In the genomic region with DNA sequence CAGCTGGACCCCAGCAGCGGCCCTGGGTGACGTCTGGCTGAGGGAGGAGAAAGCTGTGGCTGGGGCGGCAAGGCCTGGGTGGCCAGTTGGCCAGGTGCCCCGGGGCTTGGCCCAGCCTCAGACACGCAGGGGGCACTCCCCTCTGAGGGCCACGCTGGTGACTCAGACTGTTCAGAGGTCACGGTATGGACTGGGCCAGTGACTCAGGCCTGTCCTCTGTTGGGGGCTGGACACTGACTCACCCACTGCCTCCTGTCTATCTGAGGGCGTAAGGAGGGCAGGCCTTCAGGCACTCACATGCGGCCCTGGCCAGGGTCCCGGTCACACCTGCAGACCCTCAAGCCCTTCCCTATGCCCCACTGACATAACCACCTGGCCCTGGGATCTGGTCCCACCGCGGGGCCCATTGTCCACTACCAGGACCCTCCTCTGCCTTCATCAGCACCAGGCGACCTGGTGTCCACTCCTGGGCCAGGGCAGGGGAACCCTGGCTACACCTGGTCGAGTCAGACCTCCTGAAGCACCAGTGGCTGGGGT, we compare ENCODE assay signal across 10 cellular contexts. TPM values are rescaled to one million over a fixed set of nuclear protein-coding genes. Genes with fewer than 3 reads are reported as not detected.
A peak's percentile ranks its signal among the peaks of the same experiment; 100 is the strongest.
DNase-seq lines count a peak whose midpoint lies in the region; ATAC-seq, FAIRE-seq and TF ChIP-seq lines count a peak whose summit lies in the region.
"Had no signal": no experiment of that assay in that cellular context is flagged by ENCODE, and none has a peak within 500 bp of the region (broad histone marks: within the 10 kb centered on the region; RNA-seq: fewer than 3 reads in every experiment).

No MANE protein-coding gene starts in this region.

- H3K79me2 ChIP-seq in K562 (ENCODE audit: control insufficient read depth, insufficient read depth, low read length) (no peaks in the 10 kb centered on the region), HepG2 (ENCODE audit: insufficient read depth, low read length) (no peaks in the 10 kb centered on the region)

- H3K4me1 Mint-ChIP-seq in stimulated activated naive CD8-positive, alpha-beta T cell treated with anti-CD3 and anti-CD28 coated beads, Interleukin-15, amount 100 ng/mL, for 72 hours = peaks cover 18% of the 10 kb centered on the region

- H3K9me3 ChIP-seq in K562 (replicated peaks; ENCODE audit: control insufficient read depth, insufficient read depth, low read depth, low read length) (peaks cover 3% of the 10 kb centered on the region; the same call in 1 of the 2 replicates), HepG2 (ENCODE audit: low read length) (no peaks in the 10 kb centered on the region)

- no peaks in the 10 kb centered on the region for H3K9me3 Mint-ChIP-seq in stimulated activated naive CD8-positive, alpha-beta T cell treated with anti-CD3 and anti-CD28 coated beads, Interleukin-15, amount 100 ng/mL, for 72 hours
- H3K9me3 Mint-ChIP-seq: activated T-cell treated with anti-CD3 and anti-CD28 coated beads, Interleukin-2, amount 50 U/mL, for 72 hours had no signal

- no peak overlapping the region for H3K27ac Mint-ChIP-seq in stimulated activated naive CD8-positive, alpha-beta T cell treated with anti-CD3 and anti-CD28 coated beads, Interleukin-15, amount 100 ng/mL, for 72 hours
- H3K27ac Mint-ChIP-seq: activated T-cell treated with anti-CD3 and anti-CD28 coated beads, Interleukin-2, amount 50 U/mL, for 72 hours had no signal

- TF ChIP-seq EP300 in K562 (IDR thresholded peaks at IDR 0.05; ENCODE audit: low read length) = no peak
- no peak for TF ChIP-seq EP300 in HepG2 (IDR thresholded peaks at IDR 0.05; ENCODE audit: low read depth in 2 of 2, low read length in 2 of 2)
- no peak; the same call in 1 of the 2 replicates for TF ChIP-seq EP300 in HepG2 (CRISPR knock-in tag; IDR thresholded peaks at IDR 0.05; ENCODE audit: borderline replicate concordance)

- H3K4me3 ChIP-seq in K562 (no peak overlapping the region), HepG2 (replicated peaks in 1 of 3; ENCODE audit: insufficient read depth in 1 of 3, low read depth in 2 of 3, low read length in 3 of 3) (no peak overlapping the region; a peak in 1 of 6 replicates)

- H3K4me3 Mint-ChIP-seq in stimulated activated naive CD8-positive, alpha-beta T cell treated with anti-CD3 and anti-CD28 coated beads, Interleukin-15, amount 100 ng/mL, for 72 hours = no peak overlapping the region
- H3K4me3 Mint-ChIP-seq: activated T-cell treated with anti-CD3 and anti-CD28 coated beads, Interleukin-2, amount 50 U/mL, for 72 hours had no signal

- 15% methylated on average over 13 of the region's 14 CpGs for WGBS in K562 (ENCODE audit: insufficient coverage, low coverage, missing lambda C conversion rate)
- 63% methylated on average over 4 of the region's 14 CpGs for WGBS in HepG2 (ENCODE audit: low lambda C conversion rate)

- peaks cover 0 to 31% of the 10 kb centered on the region in 2 experiments; a peak in 3 of 5 replicates for H3K27me3 ChIP-seq in K562 (ENCODE audit: control insufficient read depth in 2 of 2, insufficient read depth in 2 of 2, low read length in 2 of 2)
- peaks cover 22 to 59% of the 10 kb centered on the region in 2 experiments; a peak in 4 of 5 replicates for H3K27me3 ChIP-seq in HepG2 (ENCODE audit: control insufficient read depth in 1 of 2, insufficient read depth in 2 of 2, low read length in 2 of 2)

- H3K4me2 ChIP-seq in K562 (ENCODE audit: insufficient read depth, low read length) = no peak overlapping the region
- H3K4me2 ChIP-seq in HepG2 (ENCODE audit: low read depth, low read length) = no peak overlapping the region

- intact Hi-C loops in K562 (cut with micrococcal nuclease) = no loop called here
- intact Hi-C loops in HepG2 (cut with micrococcal nuclease; ENCODE audit: unreplicated experiment) = no loop called here

- H3K9me1 ChIP-seq in K562 (ENCODE audit: control insufficient read depth, insufficient read depth, low read length) = no peaks in the 10 kb centered on the region

- H3K27me3 Mint-ChIP-seq in stimulated activated naive CD8-positive, alpha-beta T cell treated with anti-CD3 and anti-CD28 coated beads, Interleukin-15, amount 100 ng/mL, for 72 hours = peaks cover 17% of the 10 kb centered on the region

- H3K27ac ChIP-seq in K562 (ENCODE audit: extremely low read depth, low read depth, low read length) = no peak overlapping the region
- H3K27ac ChIP-seq in HepG2 (ENCODE audit: extremely low read length, insufficient read depth, low read length) = no peak overlapping the region

- peak overlapping the region in 1 of 2 experiments; percentile 45; a peak in 1 of 4 replicates for H3K9ac ChIP-seq in K562 (ENCODE audit: insufficient read depth in 1 of 2, low read depth in 2 of 2, low read length in 2 of 2)
- no peak overlapping the region for H3K9ac ChIP-seq in HepG2 (ENCODE audit: insufficient read depth, low read depth, low read length)

- in situ Hi-C loops in K562 (cut with MboI) (no loop called here), HepG2 (cut with HindIII; ENCODE audit: extremely low pct_ligation_motif_present, low pct_unique_long_range_greater_than_20kb) (no loop called here)

- DNase-seq in stimulated activated naive CD8-positive, alpha-beta T cell treated with anti-CD3 and anti-CD28 coated beads, Interleukin-15, amount 100 ng/mL, for 72 hours = no peak
- DNase-seq in stimulated activated naive CD8-positive, alpha-beta T cell treated with anti-CD3 and anti-CD28 coated beads, Interleukin-15, Interleukin-2, amounts not matched to agents 100 U/mL and 50 U/mL, for 24 hours = no peak
- DNase-seq in K562 (ENCODE audit: extremely low read depth in 1 of 4, low spot score in 3 of 4) = peak; percentile 45 to 55 (median 53)
- DNase-seq in HepG2 (ENCODE audit: low spot score) = peak; percentile 61
- DNase-seq in stimulated activated CD4-positive, alpha-beta T cell treated with anti-CD3 and anti-CD28 coated beads, Interleukin-4, amount 100 ng/mL, for 4 hours = no peak
- DNase-seq: activated T-cell treated with anti-CD3 and anti-CD28 coated beads, Interleukin-2, amount 50 U/mL, for 72 hours had no signal

- H3K36me3 ChIP-seq in K562 (ENCODE audit: control insufficient read depth, insufficient read depth, low read length) = no peaks in the 10 kb centered on the region
- no peaks in the 10 kb centered on the region for H3K36me3 ChIP-seq in HepG2 (replicated peaks in 1 of 2; ENCODE audit: control insufficient read depth in 1 of 2, insufficient read depth in 2 of 2, low read length in 2 of 2)

- POLR2A ChIA-PET in K562 (lab: Yijun Ruan, JAX) = no interaction called here
- POLR2A ChIA-PET in HepG2 (lab: Yijun Ruan, JAX) = no interaction called here

- TF ChIP-seq RAD21 in K562 (CRISPR knock-in tag; conservative IDR thresholded peaks at IDR 0.05 in 1 of 2, IDR thresholded peaks at IDR 0.05 in 1 of 2) (no peak), HepG2 (CRISPR knock-in tag; IDR thresholded peaks at IDR 0.05) (no peak)

- CTCF ChIA-PET in K562 (lab: Yijun Ruan, JAX; ENCODE audit: low intra/inter-chr PET ratio) = no interaction called here
- CTCF ChIA-PET in HepG2 (lab: Yijun Ruan, JAX; ENCODE audit: low intra/inter-chr PET ratio, low total read pairs) = no interaction called here

- TF ChIP-seq POLR2A in K562 (conservative IDR thresholded peaks at IDR 0.05) (no peak), HepG2 (IDR thresholded peaks at IDR 0.05; ENCODE audit: insufficient read depth in 1 of 2, low read depth in 2 of 2, low read length in 2 of 2) (no peak)

- peak; percentile 55 for FAIRE-seq in K562 (lab: Jason Lieb, UNC)
- no peak for FAIRE-seq in HepG2 (lab: Jason Lieb, UNC)

- ATAC-seq in stimulated activated naive CD8-positive, alpha-beta T cell treated with anti-CD3 and anti-CD28 coated beads, Interleukin-15, amount 100 ng/mL, for 72 hours = peak; percentile 19
- ATAC-seq in stimulated activated naive CD8-positive, alpha-beta T cell treated with anti-CD3 and anti-CD28 coated beads, Interleukin-15, Interleukin-2, amounts not matched to agents 100 U/mL and 50 U/mL, for 24 hours = no peak
- peak; percentile 86 for ATAC-seq in K562
- ATAC-seq in HepG2 = peak; percentile 84
- ATAC-seq in GM21381 (IDR thresholded peaks at IDR 0.05; ENCODE audit: unreplicated experiment) = no peak
- no peak for ATAC-seq in GM19328 (IDR thresholded peaks at IDR 0.05; ENCODE audit: unreplicated experiment)
- no peak for ATAC-seq in HG03521 (IDR thresholded peaks at IDR 0.05; ENCODE audit: unreplicated experiment)

- TF ChIP-seq CTCF in K562 (IDR thresholded peaks at IDR 0.05 in 2 of 3, conservative IDR thresholded peaks at IDR 0.05 in 1 of 3; ENCODE audit: insufficient read depth in 2 of 3, low read depth in 1 of 3, low read length in 3 of 3) (no peak), HepG2 (CRISPR knock-in tag; IDR thresholded peaks at IDR 0.05) (no peak)

- no peak overlapping the region for H2AFZ ChIP-seq in K562 (ENCODE audit: low read depth, low read length)
- H2AFZ ChIP-seq in HepG2 (ENCODE audit: low read length) = no peak overlapping the region

- BruUV-seq in K562 (replicated peaks; lab: Mats Ljungman, UMichigan) = no TSS peak
- BruUV-seq in HepG2 (replicated peaks; lab: Mats Ljungman, UMichigan) = no TSS peak

- H4K20me1 ChIP-seq in K562 (replicated peaks; ENCODE audit: control insufficient read depth, insufficient read depth, low read length) (0 out of 2 replicates have a peak, but pooled peaks cover 5% of the 10 kb centered on the region), HepG2 (ENCODE audit: insufficient read depth, low read length) (no peaks in the 10 kb centered on the region)

- H3K4me1 ChIP-seq in K562 (replicated peaks in 1 of 2; ENCODE audit: control insufficient read depth in 2 of 2, insufficient read depth in 2 of 2, low read length in 2 of 2) (peaks cover 0 to 28% of the 10 kb centered on the region in 2 experiments; a peak in 2 of 5 replicates), HepG2 (ENCODE audit: insufficient read depth, low read length) (peaks cover 29% of the 10 kb centered on the region)

RNA-seq across cellular contexts. Expression of a gene that starts 3.7 kb away (rescaled TPM):
- not detected in 2 replicates for total RNA-seq in K562 (2011; cell fraction: chromatin; rRNA removed; ENCODE audit: low replicate concordance)
- not detected in 2 replicates for total RNA-seq in K562 (2011; cell fraction: nucleolus; rRNA removed)
- total RNA-seq in K562 (2011; cell fraction: nucleoplasm; rRNA removed) = not detected in 2 replicates
- total RNA-seq in K562 (2014; rRNA removed) (not detected in 2 replicates), K562 (2014; rRNA removed; fragmentation: Illumina TruSeq; extraction: Trizol) (not detected in 2 replicates), K562 (2015; rRNA removed; fragmentation: Illumina TruSeq; extraction: Trizol) (not detected in 2 replicates), K562 (2021) (under 0.01 TPM in 1 of 2 replicates, not detected in the other), HepG2 (2016; rRNA removed; fragmentation: Illumina TruSeq; extraction: Trizol) (not detected in 2 replicates)
- polyA plus RNA-seq in K562 (2011; rRNA removed) (not detected in 2 replicates), K562 (2014; fragmentation: Illumina TruSeq; extraction: Trizol) (not detected in 2 replicates), K562 (2014; fragmentation: Nextera tagmentation; extraction: Ambion mirVana) (not detected), K562 (2014; rRNA removed) (not detected in 2 replicates), HepG2 (2011; rRNA removed) (under 0.01 TPM in 2 replicates)
- polyA plus RNA-seq in K562 (2011; cell fraction: cytosol; rRNA removed) = under 0.01 TPM in 1 of 2 replicates, not detected in the other
- polyA plus RNA-seq in K562 (2011; cell fraction: nucleus; rRNA removed) = not detected in 2 replicates
- polyA plus RNA-seq in K562 (2012) = under 0.01 TPM in 2 replicates
- polyA minus RNA-seq in K562 (2011; rRNA and poly(A)+ RNA removed) = not detected in 2 replicates
- not detected in 2 replicates for polyA minus RNA-seq in K562 (2011; cell fraction: cytosol; rRNA and poly(A)+ RNA removed)
- polyA minus RNA-seq in K562 (2011; cell fraction: nucleus; rRNA and poly(A)+ RNA removed) = not detected in 2 replicates
- total RNA-seq in HepG2 (2016; cell fraction: cytosol; rRNA removed; fragmentation: Illumina TruSeq; extraction: Trizol; ENCODE audit: low read depth) = not detected in 2 replicates
- not detected in 2 replicates for total RNA-seq in HepG2 (2016; cell fraction: insoluble cytoplasmic fraction; rRNA removed; fragmentation: Illumina TruSeq; extraction: Trizol)
- total RNA-seq in HepG2 (2016; cell fraction: membrane; rRNA removed; fragmentation: Illumina TruSeq; extraction: Trizol) = not detected in 2 replicates
- not detected in 2 replicates for total RNA-seq in HepG2 (2016; cell fraction: nucleus; rRNA removed; fragmentation: Illumina TruSeq; extraction: Trizol)
- under 0.01 TPM in 1 of 2 replicates, not detected in the other for polyA plus RNA-seq in HepG2 (2011; cell fraction: cytosol; rRNA removed)
- polyA plus RNA-seq in HepG2 (2011; cell fraction: nucleus; rRNA removed) = 0.02 TPM in 2 replicates
- not detected in 2 replicates for polyA plus RNA-seq in HepG2 (2012)
- polyA plus RNA-seq in HepG2 (2016; cell fraction: cytosol; fragmentation: Illumina TruSeq; extraction: Trizol; ENCODE audit: low read depth) = not detected in 2 replicates
- polyA plus RNA-seq in HepG2 (2016; cell fraction: insoluble cytoplasmic fraction; fragmentation: Illumina TruSeq; extraction: Trizol; ENCODE audit: low read depth) = not detected in 2 replicates
- polyA plus RNA-seq in HepG2 (2016; cell fraction: membrane; fragmentation: Illumina TruSeq; extraction: Trizol; ENCODE audit: low read depth) = not detected in 2 replicates
- 0.03 TPM in 1 of 2 replicates, not detected in the other for polyA plus RNA-seq in HepG2 (2016; cell fraction: nucleus; fragmentation: Illumina TruSeq; extraction: Trizol; ENCODE audit: insufficient read depth, low read depth)
- not detected in 2 replicates for polyA minus RNA-seq in HepG2 (2011; rRNA and poly(A)+ RNA removed; ENCODE audit: low replicate concordance)
- not detected in 2 replicates for polyA minus RNA-seq in HepG2 (2011; cell fraction: cytosol; rRNA and poly(A)+ RNA removed)
- polyA minus RNA-seq in HepG2 (2011; cell fraction: nucleus; rRNA and poly(A)+ RNA removed) = not detected in 2 replicates
- total RNA-seq: activated T-cell treated with anti-CD3 and anti-CD28 coated beads, Interleukin-2, amount 50 U/mL, for 72 hours; urinary bladder had no signal
- polyA plus RNA-seq: urinary bladder had no signal

Comparison
In these comparisons a context has a peak if more than half of its experiments do, and no peak if none do; other contexts are left out.
1. ATAC-seq: peak in stimulated activated naive CD8-positive, alpha-beta T cell treated with anti-CD3 and anti-CD28 coated beads, Interleukin-15, amount 100 ng/mL, for 72 hours (single experiment), K562 (single experiment) and HepG2 (single experiment); none in stimulated activated naive CD8-positive, alpha-beta T cell treated with anti-CD3 and anti-CD28 coated beads, Interleukin-15, Interleukin-2, amounts not matched to agents 100 U/mL and 50 U/mL, for 24 hours (single experiment), GM21381 (single experiment), GM19328 (single experiment) and HG03521 (single experiment).
2. DNase-seq: peak in K562 (4 of 4) and HepG2 (single experiment); none in stimulated activated naive CD8-positive, alpha-beta T cell treated with anti-CD3 and anti-CD28 coated beads, Interleukin-15, amount 100 ng/mL, for 72 hours (0 of 2), stimulated activated naive CD8-positive, alpha-beta T cell treated with anti-CD3 and anti-CD28 coated beads, Interleukin-15, Interleukin-2, amounts not matched to agents 100 U/mL and 50 U/mL, for 24 hours (single experiment) and stimulated activated CD4-positive, alpha-beta T cell treated with anti-CD3 and anti-CD28 coated beads, Interleukin-4, amount 100 ng/mL, for 4 hours (0 of 2).